8 cellular contexts compared by ENCODE assay signal in genomic region chr10:72354356-72355213, GRCh38.
DNase-seq lines count a peak whose midpoint lies in the region; ATAC-seq and TF ChIP-seq lines count a peak whose summit lies in the region.

DNAJB12 (minus strand) TSS chr10:72354919; CDS start chr10:72354897, 22 bp downstream.

- TF ChIP-seq POLR2A in GM19193 (IDR thresholded peaks at IDR 0.05; ENCODE audit: extremely low read depth, insufficient read depth, insufficient read length), result peak; percentile 93

- DNase-seq in AML-193 (lab: John Stamatoyannopoulos, UW) (peak; percentile 87 to 91), NCI-H510A (lab: John Stamatoyannopoulos, UW) (peak; percentile 94), cerebellar nuclear complex (lab: John Stamatoyannopoulos, UW) (peak; percentile 15 to 54), islet precursor cell (peak; percentile 97)
- DNase-seq in activated CD4-positive, alpha-beta T cell treated with anti-CD3 and anti-CD28 coated beads for 1 hour, result peak; percentile 83
- DNase-seq in stimulated activated CD4-positive, alpha-beta T cell treated with anti-CD3 and anti-CD28 coated beads, Interleukin-12 subunit alpha, Interleukin-12 subunit beta, amount 100 ng/mL, for 4 hours, result peak; percentile 86

- ATAC-seq in HG03432 (IDR thresholded peaks at IDR 0.05; ENCODE audit: unreplicated experiment), result peak; percentile 71

Comparison
In these comparisons a context has a peak if more than half of its experiments do, and no peak if none do; other contexts are left out.
1. Peak in every context shown above with its lines: DNase-seq and ATAC-seq.
2. DNase-seq: peak in every context shown above with its lines; median percentile 97 in islet precursor cell; 94 in NCI-H510A; 89 in AML-193; 86 in stimulated activated CD4-positive, alpha-beta T cell treated with anti-CD3 and anti-CD28 coated beads, Interleukin-12 subunit alpha, Interleukin-12 subunit beta, amount 100 ng/mL, for 4 hours; 83 in activated CD4-positive, alpha-beta T cell treated with anti-CD3 and anti-CD28 coated beads for 1 hour; 34 in cerebellar nuclear complex.